9 cellular contexts compared by ENCODE assay signal in genomic region chr16:51705142-51705541, GRCh38.
"Had no signal": no experiment of that assay in that cellular context is flagged by ENCODE, and none has a peak within 500 bp of the region (broad histone marks: within the 10 kb centered on the region; RNA-seq: fewer than 3 reads in every experiment).

No MANE protein-coding gene starts in this region.

- H3K27ac Mint-ChIP-seq: H9, HFFc6 had no signal

- FAIRE-seq: H1, H54, HTR-8/SVneo had no signal

- DNase-seq: H9, HCEC 1CT, HFFc6, IMR-90 had no signal

- H3K4me3 ChIP-seq: GM23338 had no signal

- H3K4me3 Mint-ChIP-seq: GM23338, H9, HFFc6 had no signal

- H3K9ac ChIP-seq: KMS-11 had no signal

- H3K27ac ChIP-seq: KMS-11 had no signal

- ATAC-seq: GM23338 had no signal
